ENCODE assay signal across 9 cellular contexts in the genomic region with DNA sequence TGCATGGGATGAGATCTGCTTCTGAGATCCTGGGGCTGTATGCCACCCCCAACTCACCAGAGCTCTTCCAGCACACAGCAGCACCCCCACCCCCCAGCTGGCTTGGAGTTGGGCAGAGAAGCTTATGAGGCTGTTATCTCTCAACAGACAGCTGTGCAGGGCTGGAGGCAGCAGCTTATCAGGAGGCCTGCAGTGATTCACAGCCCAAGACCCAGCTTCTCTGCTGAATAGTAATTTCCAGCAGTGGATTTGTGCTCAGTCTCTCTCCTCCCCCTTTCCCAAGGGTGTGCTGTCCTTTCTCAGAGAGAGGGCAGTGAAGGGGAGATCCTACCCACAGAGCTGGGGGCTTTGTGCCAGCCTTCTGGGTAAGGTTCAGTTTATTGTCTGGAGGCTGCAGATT. TPM values are rescaled to one million over a fixed set of nuclear protein-coding genes. Genes with fewer than 3 reads are reported as not detected.
DNase-seq lines count a peak whose midpoint lies in the region; ATAC-seq and TF ChIP-seq lines count a peak whose summit lies in the region.
"Had no signal": no experiment of that assay in that cellular context is flagged by ENCODE, and none has a peak within 500 bp of the region (broad histone marks: within the 10 kb centered on the region; RNA-seq: fewer than 3 reads in every experiment).

No MANE protein-coding gene starts in this region.

- ATAC-seq in omental fat pad (ENCODE audit: low FRiP score) (peak; percentile 33), HG02642 (IDR thresholded peaks at IDR 0.05; ENCODE audit: poor library complexity, unreplicated experiment) (no peak)

- no peaks in the 10 kb centered on the region for H3K9me3 Mint-ChIP-seq in endothelial cell (ENCODE audit: unreplicated experiment)
- H3K9me3 Mint-ChIP-seq: activated naive CD4-positive, alpha-beta T cell treated with anti-CD3 and anti-CD28 coated beads, Interleukin-2, amount 10 ng/mL, durations not matched to agents 7 days and 5 days had no signal

- TF ChIP-seq CTCF in OCI-LY7 (conservative IDR thresholded peaks at IDR 0.05; ENCODE audit: low read length) (no peak), endothelial cell (IDR thresholded peaks at IDR 0.05; ENCODE audit: unreplicated experiment) (no peak), omental fat pad (IDR thresholded peaks at IDR 0.05) (no peak)

- no peaks in the 10 kb centered on the region for H3K9me3 ChIP-seq in ES-I3 (ENCODE audit: control insufficient read depth, insufficient read depth, low read length)
- no peaks in the 10 kb centered on the region for H3K9me3 ChIP-seq in OCI-LY7 (ENCODE audit: low read length)

- H3K79me2 ChIP-seq in OCI-LY7 (ENCODE audit: insufficient read depth, low read depth, low read length) = no peaks in the 10 kb centered on the region

- POLR2A ChIA-PET in OCI-LY7 (lab: Charles Lee) = no interaction called here

- BruUV-seq in OCI-LY7 (replicated peaks; lab: Mats Ljungman, UMichigan) = no TSS peak

- H3K4me1 Mint-ChIP-seq in endothelial cell (ENCODE audit: unreplicated experiment) = peaks cover 35% of the 10 kb centered on the region

- CTCF ChIA-PET in OCI-LY7 (lab: Charles Lee; ENCODE audit: unreplicated experiment) = no interaction called here

- H3K9ac ChIP-seq in ES-I3 (ENCODE audit: low read depth, low read length) = peak overlapping the region; percentile 78

- no peak overlapping the region for H3K27ac Mint-ChIP-seq in endothelial cell (ENCODE audit: unreplicated experiment)
- H3K27ac Mint-ChIP-seq: activated naive CD4-positive, alpha-beta T cell treated with anti-CD3 and anti-CD28 coated beads, Interleukin-2, amount 10 ng/mL, durations not matched to agents 7 days and 5 days had no signal

- H3K4me3 Mint-ChIP-seq in endothelial cell (ENCODE audit: unreplicated experiment) = peak overlapping the region; percentile 88

- peaks cover 3% of the 10 kb centered on the region; the same call in 1 of the 2 replicates for H3K36me3 ChIP-seq in ES-I3 (ENCODE audit: insufficient read depth, low read length)
- no peaks in the 10 kb centered on the region for H3K36me3 ChIP-seq in OCI-LY7 (ENCODE audit: insufficient read depth, low read length)

- intact Hi-C loops in OCI-LY7 (cut with micrococcal nuclease; ENCODE audit: unreplicated experiment) = no loop called here

- no peak overlapping the region for H3K27ac ChIP-seq in OCI-LY7 (ENCODE audit: low read depth, low read length, poor library complexity, severe bottlenecking)

- peaks cover 18% of the 10 kb centered on the region for H3K4me1 ChIP-seq in ES-I3 (ENCODE audit: insufficient read depth, low read length)
- H3K4me1 ChIP-seq in OCI-LY7 (ENCODE audit: insufficient read depth, low read length, poor library complexity, severe bottlenecking) = peaks cover 47% of the 10 kb centered on the region

- no peak overlapping the region for H2AFZ ChIP-seq in OCI-LY7 (ENCODE audit: low read length)

- H3K9me2 ChIP-seq in OCI-LY7 (ENCODE audit: insufficient read depth, low read length) = no peaks in the 10 kb centered on the region

- H4K20me1 ChIP-seq in OCI-LY7 (ENCODE audit: insufficient read depth, low read length) = no peaks in the 10 kb centered on the region

- H3K4me2 ChIP-seq in OCI-LY7 (ENCODE audit: low read length) = peak overlapping the region; percentile 89

- H3K36me3 Mint-ChIP-seq in endothelial cell (ENCODE audit: low read depth, unreplicated experiment) = no peaks in the 10 kb centered on the region
- H3K36me3 Mint-ChIP-seq: activated naive CD4-positive, alpha-beta T cell treated with anti-CD3 and anti-CD28 coated beads, Interleukin-2, amount 10 ng/mL, durations not matched to agents 7 days and 5 days had no signal

- H3K27me3 Mint-ChIP-seq in endothelial cell (ENCODE audit: unreplicated experiment) = peaks cover 12% of the 10 kb centered on the region

- H3K4me3 ChIP-seq in OCI-LY7 (ENCODE audit: low read depth, low read length, poor library complexity, severe bottlenecking) = peak overlapping the region; percentile 65

- DNase-seq in OCI-LY7 (ENCODE audit: low spot score) (no peak), endothelial cell (ENCODE audit: low spot score) (peak; percentile 22), omental fat pad (ENCODE audit: low spot score) (no peak), amygdala (lab: John Stamatoyannopoulos, UW) (no peak), NCI-H146 (lab: John Stamatoyannopoulos, UW) (no peak)
- no peak for DNase-seq in stimulated activated CD4-positive, alpha-beta T cell treated with anti-CD3 and anti-CD28 coated beads, Interleukin-2, amount 100 ng/mL, for 48 hours
- DNase-seq: activated naive CD4-positive, alpha-beta T cell treated with anti-CD3 and anti-CD28 coated beads, Interleukin-2, amount 10 ng/mL, durations not matched to agents 7 days and 5 days had no signal

RNA-seq across cellular contexts. Expression of a gene that starts 2.1 kb away (rescaled TPM):
- 2.6 and 3.0 TPM in 2 replicates for total RNA-seq in OCI-LY7 (2014; rRNA removed; shearing (Covaris generic))
- total RNA-seq in OCI-LY7 (2022) = 1.8 and 2.2 TPM in 2 replicates
- 24.0 TPM for total RNA-seq in endothelial cell (ENCODE audit: unreplicated experiment)
- total RNA-seq in omental fat pad = 10 to 100 TPM in 2 of 4 donors, 1 to 10 TPM in 2; 6.9 to 14.4 (median 9.4) TPM

RNA-seq across cellular contexts. Expression of a gene that starts 16.6 kb away (rescaled TPM):
- total RNA-seq in OCI-LY7 (2014; rRNA removed; shearing (Covaris generic)) = 87.2 and 168 TPM in 2 replicates
- total RNA-seq in OCI-LY7 (2022) (364 and 391 TPM in 2 replicates), endothelial cell (ENCODE audit: unreplicated experiment) (182 TPM), omental fat pad (100 to 1,000 TPM in 1 of 4 donors, 10 to 100 TPM in 3; 47.6 to 103 (median 69.7) TPM)

RNA-seq across cellular contexts. Expression of a gene that starts 40.8 kb away (rescaled TPM):
- 18.6 and 29.4 TPM in 2 replicates for total RNA-seq in OCI-LY7 (2014; rRNA removed; shearing (Covaris generic))
- 43.7 and 51.6 TPM in 2 replicates for total RNA-seq in OCI-LY7 (2022)
- total RNA-seq in endothelial cell (ENCODE audit: unreplicated experiment) = 132 TPM
- total RNA-seq in omental fat pad = 1 to 10 TPM in 3 of 4 donors, under 1 TPM in 1; 0.60 to 4.6 (median 2.6) TPM

RNA-seq across cellular contexts. Expression of a gene that starts 47.9 kb away (rescaled TPM):
- total RNA-seq in OCI-LY7 (2014; rRNA removed; shearing (Covaris generic)) = 50.9 and 52.3 TPM in 2 replicates
- total RNA-seq in OCI-LY7 (2022) = 62.8 and 67.6 TPM in 2 replicates
- total RNA-seq in endothelial cell (ENCODE audit: unreplicated experiment) = 70.0 TPM
- 10 to 100 TPM; 45.0 to 89.9 (median 59.8) TPM for total RNA-seq in omental fat pad
